In genomic region chr2:236369606-236370005, GRCh38 we compare ENCODE assay signal across 18 cellular contexts.
DNase-seq lines count a peak whose midpoint lies in the region; ATAC-seq, FAIRE-seq and TF ChIP-seq lines count a peak whose summit lies in the region.
"Had no signal": no experiment of that assay in that cellular context is flagged by ENCODE, and none has a peak within 500 bp of the region (broad histone marks: within the 10 kb centered on the region; RNA-seq: fewer than 3 reads in every experiment).

No MANE protein-coding gene starts in this region.

- intact Hi-C loops in left ventricle myocardium superior (cut with micrococcal nuclease) = no loop called here
- intact Hi-C loops in Right ventricle myocardium inferior (cut with DNase I) = no loop called here
- intact Hi-C loops in activated naive CD4-positive, alpha-beta T cell treated with anti-CD3 and anti-CD28 coated beads for 36 hours (cut with micrococcal nuclease) = no loop called here

- peak overlapping the region; percentile 14 for H3K27ac Mint-ChIP-seq in type B pancreatic cell
- no peak overlapping the region for H3K27ac Mint-ChIP-seq in activated naive CD4-positive, alpha-beta T cell treated with anti-CD3 and anti-CD28 coated beads for 36 hours
- H3K27ac Mint-ChIP-seq in activated naive CD8-positive, alpha-beta T cell treated with anti-CD3 and anti-CD28 coated beads for 36 hours = no peak overlapping the region
- H3K27ac Mint-ChIP-seq: activated naive CD8-positive, alpha-beta T cell; CD8-positive, alpha-beta memory T cell; effector memory CD8-positive, alpha-beta T cell; stimulated activated naive CD8-positive, alpha-beta T cell treated with anti-CD3 and anti-CD28 coated beads, Interleukin-15, Interleukin-2, amounts not matched to agents 100 ng/mL and 50 ng/mL, for 24 hours had no signal

- DNase-seq in left ventricle myocardium superior (peak; percentile 76), Right ventricle myocardium inferior (ENCODE audit: missing footprints) (no peak), astrocyte of the hippocampus (ENCODE audit: low read depth, low spot score) (peak; percentile 71), medulla oblongata (ENCODE audit: extremely low spot score) (peak; percentile 46), type B pancreatic cell (ENCODE audit: extremely low spot score, unreplicated experiment) (no peak), HTR-8/SVneo (ENCODE audit: insufficient read length, low spot score) (no peak)
- no peak for DNase-seq in activated naive CD4-positive, alpha-beta T cell treated with anti-CD3 and anti-CD28 coated beads for 36 hours
- no peak for DNase-seq in activated naive CD8-positive, alpha-beta T cell treated with anti-CD3 and anti-CD28 coated beads for 36 hours
- DNase-seq: activated CD4-positive, alpha-beta T cell treated with anti-CD3 and anti-CD28 coated beads, Interleukin-2, amount 50 U/mL, for 4 hours; CD8-positive, alpha-beta memory T cell; effector memory CD8-positive, alpha-beta T cell; Kasumi-1; NCI-H1436 treated with DMSO at 0.1 percent for 48 hours; NCI-H524 treated with DMSO at 0.1 percent for 48 hours had no signal

- H3K4me1 Mint-ChIP-seq in type B pancreatic cell (ENCODE audit: unreplicated experiment) = peaks cover 13% of the 10 kb centered on the region
- H3K4me1 Mint-ChIP-seq in activated naive CD4-positive, alpha-beta T cell treated with anti-CD3 and anti-CD28 coated beads for 36 hours (ENCODE audit: low read depth) = peaks cover 34% of the 10 kb centered on the region
- H3K4me1 Mint-ChIP-seq in activated naive CD8-positive, alpha-beta T cell treated with anti-CD3 and anti-CD28 coated beads for 36 hours = peaks cover 18% of the 10 kb centered on the region

- peaks cover 8% of the 10 kb centered on the region for H3K27me3 Mint-ChIP-seq in type B pancreatic cell
- H3K27me3 Mint-ChIP-seq in activated naive CD4-positive, alpha-beta T cell treated with anti-CD3 and anti-CD28 coated beads for 36 hours (ENCODE audit: low read depth) = peaks cover 13% of the 10 kb centered on the region
- H3K27me3 Mint-ChIP-seq in activated naive CD8-positive, alpha-beta T cell treated with anti-CD3 and anti-CD28 coated beads for 36 hours = peaks cover 76% of the 10 kb centered on the region

- no peak for FAIRE-seq in HTR-8/SVneo (lab: Jason Lieb, UNC)
- FAIRE-seq: TTC549 had no signal

- peaks cover 6% of the 10 kb centered on the region for H3K9me3 Mint-ChIP-seq in type B pancreatic cell
- H3K9me3 Mint-ChIP-seq in activated naive CD4-positive, alpha-beta T cell treated with anti-CD3 and anti-CD28 coated beads for 36 hours = no peaks in the 10 kb centered on the region
- peaks cover 2% of the 10 kb centered on the region for H3K9me3 Mint-ChIP-seq in activated naive CD8-positive, alpha-beta T cell treated with anti-CD3 and anti-CD28 coated beads for 36 hours
- H3K9me3 Mint-ChIP-seq: CD8-positive, alpha-beta memory T cell; effector memory CD8-positive, alpha-beta T cell; stimulated activated naive CD8-positive, alpha-beta T cell treated with anti-CD3 and anti-CD28 coated beads, Interleukin-15, Interleukin-2, amounts not matched to agents 100 ng/mL and 50 ng/mL, for 24 hours had no signal

- CTCF ChIA-PET in activated naive CD4-positive, alpha-beta T cell treated with anti-CD3 and anti-CD28 coated beads for 36 hours (lab: Charles Lee) = no interaction called here

- H3K36me3 Mint-ChIP-seq in type B pancreatic cell = no peaks in the 10 kb centered on the region
- no peaks in the 10 kb centered on the region for H3K36me3 Mint-ChIP-seq in activated naive CD4-positive, alpha-beta T cell treated with anti-CD3 and anti-CD28 coated beads for 36 hours (ENCODE audit: low read depth)
- H3K36me3 Mint-ChIP-seq in activated naive CD8-positive, alpha-beta T cell treated with anti-CD3 and anti-CD28 coated beads for 36 hours = peaks cover 2% of the 10 kb centered on the region
- H3K36me3 Mint-ChIP-seq: activated naive CD8-positive, alpha-beta T cell; CD8-positive, alpha-beta memory T cell had no signal

- no peak for TF ChIP-seq CTCF in type B pancreatic cell (conservative IDR thresholded peaks at IDR 0.05)

- peak overlapping the region; percentile 47 for H3K4me3 Mint-ChIP-seq in type B pancreatic cell
- no peak overlapping the region for H3K4me3 Mint-ChIP-seq in activated naive CD4-positive, alpha-beta T cell treated with anti-CD3 and anti-CD28 coated beads for 36 hours
- H3K4me3 Mint-ChIP-seq in activated naive CD8-positive, alpha-beta T cell treated with anti-CD3 and anti-CD28 coated beads for 36 hours = no peak overlapping the region
- H3K4me3 Mint-ChIP-seq: activated naive CD8-positive, alpha-beta T cell; CD8-positive, alpha-beta memory T cell; effector memory CD8-positive, alpha-beta T cell; stimulated activated naive CD8-positive, alpha-beta T cell treated with anti-CD3 and anti-CD28 coated beads, Interleukin-15, Interleukin-2, amounts not matched to agents 100 ng/mL and 50 ng/mL, for 24 hours had no signal

- ATAC-seq in left ventricle myocardium superior = peak; percentile 38
- ATAC-seq in Right ventricle myocardium inferior = no peak
- ATAC-seq: effector memory CD8-positive, alpha-beta T cell; Panc1 had no signal

Comparison
In these comparisons a context has a peak if more than half of its experiments do, and no peak if none do; other contexts are left out.
1. DNase-seq: peak in left ventricle myocardium superior (single experiment), astrocyte of the hippocampus (single experiment) and medulla oblongata (single experiment); none in Right ventricle myocardium inferior (single experiment), type B pancreatic cell (single experiment), HTR-8/SVneo (single experiment), activated naive CD4-positive, alpha-beta T cell treated with anti-CD3 and anti-CD28 coated beads for 36 hours (single experiment) and activated naive CD8-positive, alpha-beta T cell treated with anti-CD3 and anti-CD28 coated beads for 36 hours (single experiment).